Comparison of ENCODE assay signal across 2 cellular contexts in the genomic region with DNA sequence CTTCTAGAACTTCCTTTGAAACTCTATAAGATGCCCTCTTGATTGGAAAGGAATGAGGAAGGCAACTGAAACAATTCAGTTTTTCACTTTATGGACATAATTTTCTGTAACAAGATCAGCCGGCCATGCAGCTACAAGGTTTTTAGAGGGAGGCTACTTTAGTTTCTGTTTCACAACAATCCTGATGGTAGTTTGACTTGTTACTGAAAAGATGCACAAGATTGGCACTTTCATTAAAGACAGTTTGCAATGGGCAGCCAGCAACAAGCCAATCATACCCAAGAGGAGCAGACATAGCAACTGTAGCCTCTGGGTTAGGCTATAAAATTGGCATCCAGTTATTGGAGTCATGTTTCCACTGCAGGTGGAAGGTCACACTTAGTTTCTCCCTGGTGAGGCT.
TF ChIP-seq lines count a peak whose summit lies in the region.

No MANE protein-coding gene starts in this region.

TF ChIP-seq in SK-N-SH, 30 proteins besides CTCF, POLR2A, EP300 and RAD21 (continued from another document):
- TF ChIP-seq, protein P1, sequence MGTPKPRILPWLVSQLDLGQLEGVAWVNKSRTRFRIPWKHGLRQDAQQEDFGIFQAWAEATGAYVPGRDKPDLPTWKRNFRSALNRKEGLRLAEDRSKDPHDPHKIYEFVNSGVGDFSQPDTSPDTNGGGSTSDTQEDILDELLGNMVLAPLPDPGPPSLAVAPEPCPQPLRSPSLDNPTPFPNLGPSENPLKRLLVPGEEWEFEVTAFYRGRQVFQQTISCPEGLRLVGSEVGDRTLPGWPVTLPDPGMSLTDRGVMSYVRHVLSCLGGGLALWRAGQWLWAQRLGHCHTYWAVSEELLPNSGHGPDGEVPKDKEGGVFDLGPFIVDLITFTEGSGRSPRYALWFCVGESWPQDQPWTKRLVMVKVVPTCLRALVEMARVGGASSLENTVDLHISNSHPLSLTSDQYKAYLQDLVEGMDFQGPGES (IDR thresholded peaks at IDR 0.05; ENCODE audit: low read depth, low read length) = no peak
- no peak for TF ChIP-seq MEF2A (IDR thresholded peaks at IDR 0.05; ENCODE audit: borderline replicate concordance, low read depth)
- TF ChIP-seq JUND (IDR thresholded peaks at IDR 0.05) = no peak

TF ChIP-seq in SK-N-SH treated with all-trans-retinoic acid at 6 μM for 48 hours, 23 proteins besides CTCF, POLR2A, EP300 and RAD21 (continued from another document):
- TF ChIP-seq TSHZ2 (CRISPR knock-in tag; IDR thresholded peaks at IDR 0.05) = no peak
- TF ChIP-seq TOX (CRISPR knock-in tag; IDR thresholded peaks at IDR 0.05; ENCODE audit: borderline replicate concordance) = no peak
- no peak for TF ChIP-seq SNAI2 (CRISPR knock-in tag; IDR thresholded peaks at IDR 0.05)
- TF ChIP-seq TCF4 (CRISPR knock-in tag; IDR thresholded peaks at IDR 0.05; ENCODE audit: borderline replicate concordance) = no peak
- TF ChIP-seq, protein P2, sequence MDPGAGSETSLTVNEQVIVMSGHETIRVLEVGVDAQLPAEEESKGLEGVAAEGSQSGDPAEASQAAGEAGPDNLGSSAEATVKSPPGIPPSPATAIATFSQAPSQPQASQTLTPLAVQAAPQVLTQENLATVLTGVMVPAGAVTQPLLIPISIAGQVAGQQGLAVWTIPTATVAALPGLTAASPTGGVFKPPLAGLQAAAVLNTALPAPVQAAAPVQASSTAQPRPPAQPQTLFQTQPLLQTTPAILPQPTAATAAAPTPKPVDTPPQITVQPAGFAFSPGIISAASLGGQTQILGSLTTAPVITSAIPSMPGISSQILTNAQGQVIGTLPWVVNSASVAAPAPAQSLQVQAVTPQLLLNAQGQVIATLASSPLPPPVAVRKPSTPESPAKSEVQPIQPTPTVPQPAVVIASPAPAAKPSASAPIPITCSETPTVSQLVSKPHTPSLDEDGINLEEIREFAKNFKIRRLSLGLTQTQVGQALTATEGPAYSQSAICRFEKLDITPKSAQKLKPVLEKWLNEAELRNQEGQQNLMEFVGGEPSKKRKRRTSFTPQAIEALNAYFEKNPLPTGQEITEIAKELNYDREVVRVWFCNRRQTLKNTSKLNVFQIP (CRISPR knock-in tag; IDR thresholded peaks at IDR 0.05; ENCODE audit: borderline replicate concordance, low read depth) = no peak
- TF ChIP-seq ZNF8 (CRISPR knock-in tag; IDR thresholded peaks at IDR 0.05) = no peak
- no peak for TF ChIP-seq ZNF70 (CRISPR knock-in tag; IDR thresholded peaks at IDR 0.05)
